Comparison of ENCODE assay signal across 10 cellular contexts in genomic region chr11:10459029-10459970, GRCh38. TPM values are rescaled to one million over a fixed set of nuclear protein-coding genes. Genes with fewer than 3 reads are reported as not detected.
DNase-seq lines count a peak whose midpoint lies in the region; ATAC-seq and TF ChIP-seq lines count a peak whose summit lies in the region.
"Had no signal": no experiment of that assay in that cellular context is flagged by ENCODE, and none has a peak within 500 bp of the region (broad histone marks: within the 10 kb centered on the region; RNA-seq: fewer than 3 reads in every experiment).

No MANE protein-coding gene starts in this region.

- peak; percentile 81 for DNase-seq in CD14-positive monocyte (ENCODE audit: low spot score)
- no peak for DNase-seq in WTC11 (ENCODE audit: low spot score)
- no peak for DNase-seq in dorsolateral prefrontal cortex
- peak; percentile 31 to 38 for DNase-seq in stimulated activated CD4-positive, alpha-beta T cell treated with anti-CD3 and anti-CD28 coated beads, Interleukin-2, amount 100 ng/mL, for 48 hours
- no peak for DNase-seq in NCI-H1694 (lab: John Stamatoyannopoulos, UW)
- no peak for DNase-seq in GOT3 (lab: John Stamatoyannopoulos, UW)

- ATAC-seq in GM19328 (IDR thresholded peaks at IDR 0.05; ENCODE audit: unreplicated experiment) (peak; percentile 36), HG03439 (IDR thresholded peaks at IDR 0.05; ENCODE audit: unreplicated experiment) (peak; percentile 29), WTC11 (no peak)

- intact Hi-C loops in CD14-positive monocyte (cut with micrococcal nuclease) = loop anchor here (5.0 kb wide), 3 partner anchors 42 to 47 kb away; no protein-coding TSS in a partner anchor
- intact Hi-C loops in dorsolateral prefrontal cortex (cut with DNase I) = loop anchor here in 1 of 2 donors (10.0 kb wide), 1 partner anchor 56 kb away; no protein-coding TSS in a partner anchor

- POLR2A ChIA-PET in WTC11 (lab: Charles Lee) = interaction anchor here (0.5 kb wide), 1 partner anchor 12 kb away, joined by 3 read pairs; no protein-coding TSS in a partner anchor

- peak overlapping the region in 4 of 59 donors; percentile 5 to 10 (median 8) for H3K4me3 ChIP-seq in dorsolateral prefrontal cortex
- H3K4me3 ChIP-seq: thoracic aorta had no signal

- CTCF ChIA-PET in WTC11 (lab: Charles Lee) = interaction anchor here (1.4 to 1.5 kb wide), 2 partner anchors 81 to 195 kb away, joined by 3 to 4 read pairs; partner anchors contain the start of gene RNF141

- H3K36me3 Mint-ChIP-seq in CD14-positive monocyte = peaks cover 39 to 41% of the 10 kb centered on the region in 2 donors
- no peaks in the 10 kb centered on the region for H3K36me3 Mint-ChIP-seq in WTC11

- peaks cover 61% of the 10 kb centered on the region for H3K4me1 Mint-ChIP-seq in CD14-positive monocyte
- H3K4me1 Mint-ChIP-seq in WTC11 = peaks cover 30% of the 10 kb centered on the region

- peak overlapping the region in 46 of 59 donors; percentile 2 to 99 (median 60) for H3K27ac ChIP-seq in dorsolateral prefrontal cortex
- H3K27ac ChIP-seq: epithelial cell of prostate, thoracic aorta had no signal

- no peaks in the 10 kb centered on the region for H3K27me3 ChIP-seq in dorsolateral prefrontal cortex

- H3K4me3 Mint-ChIP-seq in CD14-positive monocyte = peak overlapping the region; percentile 61 to 87
- no peak overlapping the region for H3K4me3 Mint-ChIP-seq in WTC11

- no peaks in the 10 kb centered on the region for H3K27me3 Mint-ChIP-seq in CD14-positive monocyte (ENCODE audit: low read depth in 3 of 3)
- peaks cover 2% of the 10 kb centered on the region; the same call in 1 of the 2 replicates for H3K27me3 Mint-ChIP-seq in WTC11 (ENCODE audit: low read depth)

- H3K9me3 Mint-ChIP-seq in CD14-positive monocyte = peaks cover 0 to 2% (median 0%) of the 10 kb centered on the region in 7 donors
- H3K9me3 Mint-ChIP-seq in WTC11 = no peaks in the 10 kb centered on the region

- H3K27ac Mint-ChIP-seq in CD14-positive monocyte (peak overlapping the region; percentile 94 to 97 (median 95)), WTC11 (peak overlapping the region; percentile 30; the same call in 1 of the 2 replicates)

- TF ChIP-seq CTCF in CD14-positive monocyte (IDR thresholded peaks at IDR 0.05) = no peak
- TF ChIP-seq CTCF in WTC11 (IDR thresholded peaks at IDR 0.05) = no peak
- TF ChIP-seq CTCF in dorsolateral prefrontal cortex (IDR thresholded peaks at IDR 0.05 in 54 of 56, conservative IDR thresholded peaks at IDR 0.05 in 2 of 56; ENCODE audit: low read depth in 1 of 56, partially characterized antibody in 56 of 56) = no peak

TF ChIP-seq in WTC11, 78 proteins besides CTCF, POLR2A, EP300 and RAD21:
- TF ChIP-seq ZNF232 (CRISPR knock-in tag; IDR thresholded peaks at IDR 0.05) = no peak
- no peak for TF ChIP-seq HMGA2 (CRISPR knock-in tag; IDR thresholded peaks at IDR 0.05)
- TF ChIP-seq FOXP4 (CRISPR knock-in tag; IDR thresholded peaks at IDR 0.05) = no peak
- no peak for TF ChIP-seq NFYB (CRISPR knock-in tag; conservative IDR thresholded peaks at IDR 0.05; ENCODE audit: low read depth)
- TF ChIP-seq, protein P1, sequence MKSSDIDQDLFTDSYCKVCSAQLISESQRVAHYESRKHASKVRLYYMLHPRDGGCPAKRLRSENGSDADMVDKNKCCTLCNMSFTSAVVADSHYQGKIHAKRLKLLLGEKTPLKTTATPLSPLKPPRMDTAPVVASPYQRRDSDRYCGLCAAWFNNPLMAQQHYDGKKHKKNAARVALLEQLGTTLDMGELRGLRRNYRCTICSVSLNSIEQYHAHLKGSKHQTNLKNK (CRISPR knock-in tag; IDR thresholded peaks at IDR 0.05) = no peak
- no peak for TF ChIP-seq CDX4 (CRISPR knock-in tag; IDR thresholded peaks at IDR 0.05; ENCODE audit: borderline replicate concordance)
- no peak for TF ChIP-seq ZNF423 (CRISPR knock-in tag; IDR thresholded peaks at IDR 0.05)
- TF ChIP-seq, protein P2, sequence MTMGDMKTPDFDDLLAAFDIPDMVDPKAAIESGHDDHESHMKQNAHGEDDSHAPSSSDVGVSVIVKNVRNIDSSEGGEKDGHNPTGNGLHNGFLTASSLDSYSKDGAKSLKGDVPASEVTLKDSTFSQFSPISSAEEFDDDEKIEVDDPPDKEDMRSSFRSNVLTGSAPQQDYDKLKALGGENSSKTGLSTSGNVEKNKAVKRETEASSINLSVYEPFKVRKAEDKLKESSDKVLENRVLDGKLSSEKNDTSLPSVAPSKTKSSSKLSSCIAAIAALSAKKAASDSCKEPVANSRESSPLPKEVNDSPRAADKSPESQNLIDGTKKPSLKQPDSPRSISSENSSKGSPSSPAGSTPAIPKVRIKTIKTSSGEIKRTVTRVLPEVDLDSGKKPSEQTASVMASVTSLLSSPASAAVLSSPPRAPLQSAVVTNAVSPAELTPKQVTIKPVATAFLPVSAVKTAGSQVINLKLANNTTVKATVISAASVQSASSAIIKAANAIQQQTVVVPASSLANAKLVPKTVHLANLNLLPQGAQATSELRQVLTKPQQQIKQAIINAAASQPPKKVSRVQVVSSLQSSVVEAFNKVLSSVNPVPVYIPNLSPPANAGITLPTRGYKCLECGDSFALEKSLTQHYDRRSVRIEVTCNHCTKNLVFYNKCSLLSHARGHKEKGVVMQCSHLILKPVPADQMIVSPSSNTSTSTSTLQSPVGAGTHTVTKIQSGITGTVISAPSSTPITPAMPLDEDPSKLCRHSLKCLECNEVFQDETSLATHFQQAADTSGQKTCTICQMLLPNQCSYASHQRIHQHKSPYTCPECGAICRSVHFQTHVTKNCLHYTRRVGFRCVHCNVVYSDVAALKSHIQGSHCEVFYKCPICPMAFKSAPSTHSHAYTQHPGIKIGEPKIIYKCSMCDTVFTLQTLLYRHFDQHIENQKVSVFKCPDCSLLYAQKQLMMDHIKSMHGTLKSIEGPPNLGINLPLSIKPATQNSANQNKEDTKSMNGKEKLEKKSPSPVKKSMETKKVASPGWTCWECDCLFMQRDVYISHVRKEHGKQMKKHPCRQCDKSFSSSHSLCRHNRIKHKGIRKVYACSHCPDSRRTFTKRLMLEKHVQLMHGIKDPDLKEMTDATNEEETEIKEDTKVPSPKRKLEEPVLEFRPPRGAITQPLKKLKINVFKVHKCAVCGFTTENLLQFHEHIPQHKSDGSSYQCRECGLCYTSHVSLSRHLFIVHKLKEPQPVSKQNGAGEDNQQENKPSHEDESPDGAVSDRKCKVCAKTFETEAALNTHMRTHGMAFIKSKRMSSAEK (CRISPR knock-in tag; IDR thresholded peaks at IDR 0.05; ENCODE audit: borderline replicate concordance) = no peak
TF ChIP-seq in WTC11: peak in this region for 0.

RNA-seq across cellular contexts. Expression of gene AMPD3, which starts 4.2 kb away (rescaled TPM):
- 10 to 100 TPM; 10.5 to 14.3 TPM for polyA plus RNA-seq in CD14-positive monocyte
- 5.0 to 7.1 TPM (median 6.4 TPM) in 3 replicates for total RNA-seq in WTC11 (2021)
- total RNA-seq in dorsolateral prefrontal cortex = 10 to 100 TPM; 14.7 to 74.3 (median 28.6) TPM

Comparison
In these comparisons a context has a peak if more than half of its experiments do, and no peak if none do; other contexts are left out.
1. DNase-seq: peak in CD14-positive monocyte (single experiment) and stimulated activated CD4-positive, alpha-beta T cell treated with anti-CD3 and anti-CD28 coated beads, Interleukin-2, amount 100 ng/mL, for 48 hours (2 of 2); none in WTC11 (single experiment), dorsolateral prefrontal cortex (0 of 10), NCI-H1694 (single experiment) and GOT3 (single experiment).